Comparison of ENCODE assay signal across 9 cellular contexts in the genomic region with DNA sequence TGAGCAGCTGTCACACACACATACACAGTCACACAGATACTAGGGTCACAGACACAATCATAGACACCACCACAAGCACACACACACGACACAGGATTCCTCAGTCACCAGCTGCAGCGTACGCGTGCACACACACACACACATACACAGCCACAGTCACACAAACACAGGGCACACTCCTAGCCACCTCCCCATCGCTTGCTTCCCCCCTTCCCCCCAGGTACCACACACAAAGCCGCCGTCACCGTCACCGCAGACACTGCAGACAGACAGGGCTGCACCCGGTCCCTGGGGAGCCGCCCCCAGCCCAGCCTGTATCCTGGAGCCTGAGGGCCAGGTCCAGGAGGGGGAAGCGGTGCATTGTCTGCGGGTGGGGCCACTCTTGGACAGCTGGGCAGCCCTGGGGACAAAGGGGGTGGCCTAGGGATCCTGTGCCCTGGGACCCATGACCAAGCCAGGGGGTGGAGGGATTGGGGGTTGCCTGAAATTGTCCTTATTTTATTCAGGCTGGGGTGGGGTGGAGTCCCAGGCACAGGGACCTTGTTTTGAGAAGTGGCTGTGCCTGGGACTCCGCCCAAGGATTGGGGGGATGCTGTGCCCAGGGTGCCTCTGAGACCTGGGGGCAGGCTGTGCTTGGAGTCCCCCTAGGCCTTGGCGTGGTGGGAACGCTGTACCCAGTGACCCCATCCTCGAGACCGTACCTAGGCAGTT. TPM values are rescaled to one million over a fixed set of nuclear protein-coding genes. Genes with fewer than 3 reads are reported as not detected.
DNase-seq lines count a peak whose midpoint lies in the region; ATAC-seq and TF ChIP-seq lines count a peak whose summit lies in the region.
"Had no signal": no experiment of that assay in that cellular context is flagged by ENCODE, and none has a peak within 500 bp of the region (broad histone marks: within the 10 kb centered on the region; RNA-seq: fewer than 3 reads in every experiment).

No MANE protein-coding gene starts in this region.

- no peak for TF ChIP-seq CTCF in breast epithelium (IDR thresholded peaks at IDR 0.05)
- no peak for TF ChIP-seq CTCF in MCF 10A (IDR thresholded peaks at IDR 0.05; ENCODE audit: unreplicated experiment)
- no peak for TF ChIP-seq CTCF in thoracic aorta (IDR thresholded peaks at IDR 0.05)

- peaks cover 18% of the 10 kb centered on the region for H3K4me1 Mint-ChIP-seq in MCF 10A (ENCODE audit: insufficient read depth, unreplicated experiment)
- H3K4me1 Mint-ChIP-seq in activated naive CD8-positive, alpha-beta T cell treated with anti-CD3 and anti-CD28 coated beads, Interleukin-2, amount 50 U/mL, for 24 hours, result peaks cover 9% of the 10 kb centered on the region

- BruUV-seq in MCF 10A (replicated peaks; lab: Mats Ljungman, UMichigan), result no TSS peak

- H3K27me3 ChIP-seq in breast epithelium, result no peaks in the 10 kb centered on the region
- no peaks in the 10 kb centered on the region for H3K27me3 ChIP-seq in thoracic aorta (replicated peaks; ENCODE audit: insufficient read depth)
- H3K27me3 ChIP-seq: body of pancreas had no signal

- no peak for ATAC-seq in activated naive CD8-positive, alpha-beta T cell treated with anti-CD3 and anti-CD28 coated beads, Interleukin-2, amount 50 U/mL, for 24 hours
- ATAC-seq in thoracic aorta (ENCODE audit: insufficient number of reproducible peaks, low FRiP score, low read depth), result no peak
- no peak for ATAC-seq in HG03342 (IDR thresholded peaks at IDR 0.05; ENCODE audit: unreplicated experiment)
- ATAC-seq in HG02840 (IDR thresholded peaks at IDR 0.05; ENCODE audit: low FRiP score, unreplicated experiment), result no peak

- H3K27ac Mint-ChIP-seq in MCF 10A (ENCODE audit: low read depth, unreplicated experiment), result no peak overlapping the region
- no peak overlapping the region for H3K27ac Mint-ChIP-seq in activated naive CD8-positive, alpha-beta T cell treated with anti-CD3 and anti-CD28 coated beads, Interleukin-2, amount 50 U/mL, for 24 hours

- H3K27ac ChIP-seq in breast epithelium, result peak overlapping the region; percentile 87 to 91
- H3K27ac ChIP-seq in thoracic aorta, result peak overlapping the region; percentile 81 to 89

- intact Hi-C loops in breast epithelium (cut with DNase I; ENCODE audit: low total_unique reads), result no loop called here
- intact Hi-C loops in MCF 10A (cut with micrococcal nuclease), result loop anchor here (1.0 kb wide), 1 partner anchor 26 kb away; no protein-coding TSS in a partner anchor

- no peak for TF ChIP-seq POLR2A in breast epithelium (IDR thresholded peaks at IDR 0.05)

- H3K4me1 ChIP-seq in breast epithelium (peaks cover 5 to 6% of the 10 kb centered on the region in 2 donors), thoracic aorta (ENCODE audit: control insufficient read depth in 1 of 2, low read depth in 2 of 2) (peaks cover 3 to 32% of the 10 kb centered on the region in 2 donors)

- no peaks in the 10 kb centered on the region for H3K9me3 Mint-ChIP-seq in MCF 10A (ENCODE audit: unreplicated experiment)
- H3K9me3 Mint-ChIP-seq in activated naive CD8-positive, alpha-beta T cell treated with anti-CD3 and anti-CD28 coated beads, Interleukin-2, amount 50 U/mL, for 24 hours, result no peaks in the 10 kb centered on the region

- H3K36me3 Mint-ChIP-seq in MCF 10A (ENCODE audit: insufficient read depth, unreplicated experiment), result peaks cover 14% of the 10 kb centered on the region
- peaks cover 12% of the 10 kb centered on the region for H3K36me3 Mint-ChIP-seq in activated naive CD8-positive, alpha-beta T cell treated with anti-CD3 and anti-CD28 coated beads, Interleukin-2, amount 50 U/mL, for 24 hours (ENCODE audit: low read depth)

- CTCF ChIA-PET in MCF 10A (lab: Yijun Ruan, JAX), result no interaction called here

- no peaks in the 10 kb centered on the region for H3K36me3 ChIP-seq in breast epithelium
- peaks cover 12% of the 10 kb centered on the region for H3K36me3 ChIP-seq in thoracic aorta

- H3K4me3 Mint-ChIP-seq in MCF 10A (ENCODE audit: unreplicated experiment), result no peak overlapping the region
- no peak overlapping the region for H3K4me3 Mint-ChIP-seq in activated naive CD8-positive, alpha-beta T cell treated with anti-CD3 and anti-CD28 coated beads, Interleukin-2, amount 50 U/mL, for 24 hours

- POLR2A ChIA-PET in MCF 10A (lab: Yijun Ruan, JAX), result no interaction called here

- H3K27me3 Mint-ChIP-seq in MCF 10A (ENCODE audit: insufficient read depth, unreplicated experiment), result no peaks in the 10 kb centered on the region
- H3K27me3 Mint-ChIP-seq in activated naive CD8-positive, alpha-beta T cell treated with anti-CD3 and anti-CD28 coated beads, Interleukin-2, amount 50 U/mL, for 24 hours, result no peaks in the 10 kb centered on the region

- H3K9me3 ChIP-seq in breast epithelium (no peaks in the 10 kb centered on the region), thoracic aorta (no peaks in the 10 kb centered on the region)
- H3K9me3 ChIP-seq: body of pancreas had no signal

- DNase-seq in breast epithelium (ENCODE audit: low spot score in 2 of 2) (no peak), MCF 10A (ENCODE audit: unreplicated experiment) (no peak), iPS-NIHi7 (ENCODE audit: extremely low spot score) (peak; percentile 35), thoracic aorta (ENCODE audit: low spot score) (no peak), kidney glomerular epithelial cell (lab: John Stamatoyannopoulos, UW) (no peak)
- peak; percentile 32 for DNase-seq in activated naive CD8-positive, alpha-beta T cell treated with anti-CD3 and anti-CD28 coated beads, Interleukin-2, amount 50 U/mL, for 24 hours

- H3K4me3 ChIP-seq in breast epithelium (peak overlapping the region; percentile 71 to 94 (median 81)), thoracic aorta (peak overlapping the region; percentile 96)

RNA-seq across cellular contexts. Expression of a gene that starts 1.0 kb away (rescaled TPM):
- total RNA-seq in breast epithelium (10 to 100 TPM; 24.6 to 34.7 (median 30.9) TPM), MCF 10A (2022) (18.4 and 21.1 TPM in 2 replicates), thoracic aorta (100 to 1,000 TPM; 101 to 133 TPM)

RNA-seq across cellular contexts. Expression of a gene that starts 27.2 kb away (rescaled TPM):
- total RNA-seq in breast epithelium, result 10 to 100 TPM; 28.2 to 50.8 (median 45.7) TPM
- total RNA-seq in MCF 10A (2022), result 41.7 and 46.7 TPM in 2 replicates
- total RNA-seq in thoracic aorta, result 100 to 1,000 TPM in 1 of 2 donors, 10 to 100 TPM in 1; 53.6 to 127 TPM

RNA-seq across cellular contexts. Expression of a gene that starts 27.4 kb away (rescaled TPM):
- total RNA-seq in breast epithelium, result 10 to 100 TPM; 41.8 to 71.6 (median 55.1) TPM
- 27.1 and 33.2 TPM in 2 replicates for total RNA-seq in MCF 10A (2022)
- 10 to 100 TPM; 45.4 to 79.4 TPM for total RNA-seq in thoracic aorta

Comparison
In these comparisons a context has a peak if more than half of its experiments do, and no peak if none do; other contexts are left out.
1. DNase-seq: peak in activated naive CD8-positive, alpha-beta T cell treated with anti-CD3 and anti-CD28 coated beads, Interleukin-2, amount 50 U/mL, for 24 hours (single experiment) and iPS-NIHi7 (single experiment); none in breast epithelium (0 of 2), MCF 10A (single experiment), thoracic aorta (single experiment) and kidney glomerular epithelial cell (single experiment).